Comparison of ENCODE assay signal across 18 cellular contexts in the genomic region with DNA sequence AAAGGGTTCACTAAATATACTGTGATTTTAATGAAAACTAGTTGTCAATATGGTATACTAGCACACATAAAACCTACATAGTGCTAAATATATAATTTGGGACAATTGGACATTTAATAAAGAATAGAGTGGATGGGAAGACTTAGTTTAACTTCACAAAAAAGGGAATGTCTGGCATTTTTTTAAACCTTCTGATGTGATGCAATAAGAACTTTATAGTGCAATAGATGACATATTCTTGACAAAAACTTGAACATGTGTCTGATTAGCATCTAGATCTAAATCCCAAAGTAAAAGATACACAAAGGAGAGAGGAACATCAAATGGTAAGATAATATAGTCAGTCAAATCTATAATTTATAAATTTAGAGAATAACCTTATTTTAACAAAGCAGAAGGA.
A peak's percentile ranks its signal among the peaks of the same experiment; 100 is the strongest.
DNase-seq lines count a peak whose midpoint lies in the region; ATAC-seq and TF ChIP-seq lines count a peak whose summit lies in the region.
"Had no signal": no experiment of that assay in that cellular context is flagged by ENCODE, and none has a peak within 500 bp of the region (broad histone marks: within the 10 kb centered on the region; RNA-seq: fewer than 3 reads in every experiment).

No MANE protein-coding gene starts in this region.

- POLR2A ChIA-PET in IMR-90 (lab: Charles Lee; ENCODE audit: unreplicated experiment), result no interaction called here

- no peak overlapping the region for H3K9ac ChIP-seq in IMR-90 (ENCODE audit: low read depth, low read length)

- no peak overlapping the region for H2BK120ac ChIP-seq in IMR-90 (ENCODE audit: low read depth, low read length)

- no peak overlapping the region for H3K4ac ChIP-seq in IMR-90 (ENCODE audit: low read depth, low read length)

- H2BK5ac ChIP-seq in IMR-90 (ENCODE audit: low read depth, low read length, poor library complexity, severe bottlenecking), result no peak overlapping the region

- no peak overlapping the region for H2BK20ac ChIP-seq in IMR-90 (ENCODE audit: low read depth, low read length)

- no peak for TF ChIP-seq RAD21 in IMR-90 (IDR thresholded peaks at IDR 0.05; ENCODE audit: low read length)

- H3K14ac ChIP-seq in IMR-90 (replicated peaks; ENCODE audit: low read depth, low read length), result no peak overlapping the region

- H3K4me1 ChIP-seq in IMR-90 (ENCODE audit: control insufficient read depth, insufficient read depth, low read length), result no peaks in the 10 kb centered on the region
- H3K4me1 ChIP-seq: Caco-2 had no signal

- H3K27me3 ChIP-seq in IMR-90 (ENCODE audit: control insufficient read depth, insufficient read depth, low read length), result no peaks in the 10 kb centered on the region

- no peak overlapping the region for H4K5ac ChIP-seq in IMR-90 (ENCODE audit: low read depth, low read length)

- in situ Hi-C loops in IMR-90 (cut with MboI; ENCODE audit: low sequenced_read_pairs), result no loop called here

- TF ChIP-seq CTCF in IMR-90 (conservative IDR thresholded peaks at IDR 0.05; ENCODE audit: low read depth, low read length), result no peak
- TF ChIP-seq CTCF in fibroblast of mammary gland (conservative IDR thresholded peaks at IDR 0.05; ENCODE audit: control insufficient read depth, insufficient read depth, low read depth, low read length), result no peak

- H3K9me1 ChIP-seq in IMR-90 (ENCODE audit: insufficient read depth, low read length), result no peaks in the 10 kb centered on the region

- peaks cover 4% of the 10 kb centered on the region for H3K9me3 ChIP-seq in IMR-90 (ENCODE audit: control insufficient read depth, insufficient read depth, low read length)
- H3K9me3 ChIP-seq: Caco-2 had no signal

- ATAC-seq in IMR-90 (ENCODE audit: low read depth), result no peak
- ATAC-seq: GM12878, K562 had no signal

- H3K56ac ChIP-seq in IMR-90 (ENCODE audit: extremely low read depth, insufficient read depth, low read length), result no peak overlapping the region

- TF ChIP-seq POLR2A in IMR-90 (IDR thresholded peaks at IDR 0.05; ENCODE audit: low read depth, low read length), result no peak

- dilution Hi-C loops in IMR-90 (cut with HindIII; ENCODE audit: low sequenced_read_pairs, unreplicated experiment), result no loop called here

- H4K91ac ChIP-seq in IMR-90 (ENCODE audit: insufficient read depth, low read depth, low read length), result no peak overlapping the region

- no peak overlapping the region for H2AK5ac ChIP-seq in IMR-90 (ENCODE audit: low read depth, low read length)

- intact Hi-C loops in IMR-90 (cut with micrococcal nuclease), result no loop called here

- H2AFZ ChIP-seq in IMR-90 (replicated peaks; ENCODE audit: low read length, poor library complexity), result no peak overlapping the region

- H3K4me2 ChIP-seq in IMR-90 (ENCODE audit: low read depth, low read length), result no peak overlapping the region

- H3K36me3 ChIP-seq in IMR-90 (ENCODE audit: control insufficient read depth, insufficient read depth, low read length), result no peaks in the 10 kb centered on the region

- no peak overlapping the region for H4K8ac ChIP-seq in IMR-90 (ENCODE audit: low read depth in 2 of 2, low read length in 2 of 2)

- no peaks in the 10 kb centered on the region for H4K20me1 ChIP-seq in IMR-90 (ENCODE audit: insufficient read depth, low read length)

- H3K79me1 ChIP-seq in IMR-90 (ENCODE audit: low read depth in 1 of 2, low read length in 2 of 2), result no peaks in the 10 kb centered on the region

- no peak overlapping the region for H3K23ac ChIP-seq in IMR-90 (ENCODE audit: low read depth, low read length)

- no peak overlapping the region for H3K27ac ChIP-seq in IMR-90 (ENCODE audit: insufficient read depth, low read length)
- H3K27ac ChIP-seq: C4-2B had no signal

- no peak overlapping the region for H3K18ac ChIP-seq in IMR-90 (ENCODE audit: low read depth, low read length)

- H2BK15ac ChIP-seq in IMR-90 (ENCODE audit: low read depth, low read length), result no peak overlapping the region

- BruUV-seq in IMR-90 (replicated peaks; lab: Mats Ljungman, UMichigan), result no TSS peak

- DNase-seq in GM03348 (ENCODE audit: low spot score), result peak; percentile 5
- DNase-seq in IMR-90, result peak; percentile 2
- DNase-seq in fibroblast of mammary gland (ENCODE audit: low read depth), result peak; percentile 2
- peak; percentile 2 for DNase-seq in iris pigment epithelial cell (ENCODE audit: low read depth)
- no peak for DNase-seq in DMS153 treated with DMSO at 0.1 percent for 48 hours (lab: John Stamatoyannopoulos, UW; ENCODE audit: unreplicated experiment)
- DNase-seq in NCI-H1417 treated with DMSO at 0.1 percent for 48 hours (lab: John Stamatoyannopoulos, UW), result no peak
- DNase-seq in HCEC 1CT, result no peak
- DNase-seq: ACHN; AML-193; Caco-2; CD4-positive, alpha-beta T cell; DMS153; DMS79 treated with DMSO at 0.1 percent for 48 hours; GF-D8; H9 had no signal

- no peak overlapping the region for H2AK9ac ChIP-seq in IMR-90 (replicated peaks; ENCODE audit: low read depth, low read length, poor library complexity)

- H3K4me3 ChIP-seq in IMR-90 (ENCODE audit: insufficient read depth, low read depth, low read length) (no peak overlapping the region), fibroblast of mammary gland (ENCODE audit: control insufficient read depth, low read depth, low read length) (no peak overlapping the region)
- H3K4me3 ChIP-seq: GM12878, K562 had no signal

- CTCF ChIA-PET in IMR-90 (lab: Yijun Ruan, JAX), result interaction anchor here (0.5 kb wide), 1 partner anchor 952 kb away, joined by 5 read pairs; no protein-coding TSS in a partner anchor

TF ChIP-seq in IMR-90, 13 proteins besides CTCF, POLR2A, EP300 and RAD21:
- TF ChIP-seq SMC3 (IDR thresholded peaks at IDR 0.05; ENCODE audit: low read depth, low read length) (no peak), MAFK (IDR thresholded peaks at IDR 0.05; ENCODE audit: low read depth, low read length) (no peak), CHD1 (IDR thresholded peaks at IDR 0.05; ENCODE audit: low read depth, low read length) (no peak), CEBPB (IDR thresholded peaks at IDR 0.05; ENCODE audit: low read depth, low read length) (peak; percentile 58), RCOR1 (IDR thresholded peaks at IDR 0.05; ENCODE audit: insufficient replicate concordance, low read length) (no peak), MXI1 (IDR thresholded peaks at IDR 0.05; ENCODE audit: borderline replicate concordance, low read depth, low read length) (no peak)
- TF ChIP-seq, protein P1, sequence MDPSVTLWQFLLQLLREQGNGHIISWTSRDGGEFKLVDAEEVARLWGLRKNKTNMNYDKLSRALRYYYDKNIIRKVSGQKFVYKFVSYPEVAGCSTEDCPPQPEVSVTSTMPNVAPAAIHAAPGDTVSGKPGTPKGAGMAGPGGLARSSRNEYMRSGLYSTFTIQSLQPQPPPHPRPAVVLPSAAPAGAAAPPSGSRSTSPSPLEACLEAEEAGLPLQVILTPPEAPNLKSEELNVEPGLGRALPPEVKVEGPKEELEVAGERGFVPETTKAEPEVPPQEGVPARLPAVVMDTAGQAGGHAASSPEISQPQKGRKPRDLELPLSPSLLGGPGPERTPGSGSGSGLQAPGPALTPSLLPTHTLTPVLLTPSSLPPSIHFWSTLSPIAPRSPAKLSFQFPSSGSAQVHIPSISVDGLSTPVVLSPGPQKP (IDR thresholded peaks at IDR 0.05; ENCODE audit: borderline replicate concordance, low read depth, low read length), result no peak

Comparison
In these comparisons a context has a peak if more than half of its experiments do, and no peak if none do; other contexts are left out.
1. DNase-seq: peak in GM03348 (single experiment), IMR-90 (single experiment), fibroblast of mammary gland (single experiment) and iris pigment epithelial cell (single experiment); none in DMS153 treated with DMSO at 0.1 percent for 48 hours (single experiment), NCI-H1417 treated with DMSO at 0.1 percent for 48 hours (single experiment) and HCEC 1CT (single experiment).